In the genomic region with DNA sequence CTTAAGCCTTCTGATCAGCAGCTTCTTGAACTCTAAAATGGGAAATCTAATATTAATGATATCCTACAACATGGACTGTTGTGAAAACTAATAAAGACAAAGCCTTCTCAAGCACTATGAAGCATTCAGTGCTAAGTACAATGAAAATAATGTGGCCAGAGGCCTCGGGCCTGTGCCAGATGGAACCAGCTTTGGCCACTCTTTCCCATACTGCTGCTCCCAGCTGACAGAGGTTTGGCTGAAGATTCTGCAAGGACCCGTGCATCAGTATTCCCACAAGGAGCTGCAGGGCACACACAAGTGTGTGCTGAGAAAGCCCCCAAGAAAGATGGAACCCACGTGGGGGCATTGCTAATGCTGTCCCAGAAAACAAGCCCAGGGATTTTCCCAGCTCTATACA, we compare ENCODE assay signal across 12 cellular contexts.
"Had no signal": no experiment of that assay in that cellular context is flagged by ENCODE, and none has a peak within 500 bp of the region (broad histone marks: within the 10 kb centered on the region; RNA-seq: fewer than 3 reads in every experiment).

No MANE protein-coding gene starts in this region.

- H3K36me3 ChIP-seq: cardiac muscle cell, thoracic aorta had no signal

- H3K27me3 ChIP-seq: cardiac muscle cell had no signal

- DNase-seq: activated CD4-positive, alpha-beta T cell treated with anti-CD3 and anti-CD28 coated beads for 1 hour; activated CD4-positive, alpha-beta T cell treated with anti-CD3 and anti-CD28 coated beads, Interleukin-2, amount 50 U/mL, for 1 hour; activated CD8-positive, alpha-beta T cell treated with anti-CD3 and anti-CD28 coated beads, Interleukin-2, amount 10 ng/mL, durations not matched to agents 7 days and 5 days; activated gamma-delta T cell; activated naive CD4-positive, alpha-beta T cell treated with anti-CD3 and anti-CD28 coated beads, Interleukin-2, amount 50 U/mL, for 16 hours; activated naive CD8-positive, alpha-beta T cell treated with anti-CD3 and anti-CD28 coated beads, Interleukin-2, amount 50 U/mL, for 24 hours; effector CD8-positive, alpha-beta T cell; stimulated activated CD4-positive, alpha-beta T cell treated with anti-CD3 and anti-CD28 coated beads, Interleukin-4, amount 100 ng/mL, for 1 hour; stimulated activated naive CD4-positive, alpha-beta T cell treated with Interleukin-2 at 50 U/mL for 16 hours had no signal

- H3K27ac ChIP-seq: cardiac muscle cell, thoracic aorta had no signal

- H3K9me3 ChIP-seq: thoracic aorta had no signal

- ATAC-seq: activated CD8-positive, alpha-beta T cell treated with anti-CD3 and anti-CD28 coated beads, Interleukin-2, amount 10 ng/mL, durations not matched to agents 7 days and 5 days; activated naive CD8-positive, alpha-beta T cell treated with anti-CD3 and anti-CD28 coated beads, Interleukin-2, amount 50 U/mL, for 24 hours; SK-N-SH treated with all-trans-retinoic acid at 6 μM for 48 hours had no signal

- H3K4me3 ChIP-seq: cardiac muscle cell, thoracic aorta had no signal
